25 cellular contexts compared by ENCODE assay signal in the genomic region with DNA sequence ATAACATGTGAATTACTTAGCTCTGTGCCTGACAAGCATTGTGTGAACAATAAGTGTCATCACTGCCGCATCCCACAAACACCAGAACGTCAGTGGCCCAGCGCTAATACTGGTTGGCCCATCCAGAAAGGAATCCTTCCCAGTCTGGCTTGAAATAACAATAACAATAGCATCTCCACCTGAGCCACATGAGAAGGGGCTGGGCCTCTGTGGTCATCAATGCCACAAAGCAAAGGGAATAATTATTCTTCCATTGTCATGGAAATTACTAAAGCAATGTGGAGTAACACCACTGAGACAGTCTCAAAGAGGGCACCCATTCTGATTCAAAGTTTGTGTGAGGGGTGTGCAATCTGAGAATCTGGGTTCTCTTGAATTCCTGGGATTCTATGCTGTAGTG.
"Had no signal": no experiment of that assay in that cellular context is flagged by ENCODE, and none has a peak within 500 bp of the region (broad histone marks: within the 10 kb centered on the region; RNA-seq: fewer than 3 reads in every experiment).

No MANE protein-coding gene starts in this region.

- H3K4me3 ChIP-seq: adrenal gland, ascending aorta, left lung, prostate gland, right atrium auricular region, spleen, upper lobe of left lung had no signal

- H3K4me1 ChIP-seq: adrenal gland, ascending aorta, prostate gland, right atrium auricular region, spleen, upper lobe of left lung had no signal

- H3K27ac ChIP-seq: adrenal gland, ascending aorta, brain microvascular endothelial cell, left lung, prostate gland, right atrium auricular region, spleen, upper lobe of left lung had no signal

- H3K27me3 ChIP-seq: adrenal gland, ascending aorta, brain microvascular endothelial cell, left lung, right atrium auricular region, spleen, upper lobe of left lung had no signal

- H3K36me3 ChIP-seq: adrenal gland, ascending aorta, brain microvascular endothelial cell, left lung, prostate gland, right atrium auricular region, spleen, upper lobe of left lung had no signal

- H3K9me3 ChIP-seq: adrenal gland, ascending aorta, left lung, prostate gland, right atrium auricular region, upper lobe of left lung had no signal

- DNase-seq: activated B cell treated with CpG ODN at 0.5 μM for 24 hours; activated CD4-positive, alpha-beta T cell treated with anti-CD3 and anti-CD28 coated beads for 36 hours; activated CD4-positive, alpha-beta T cell treated with anti-CD3 and anti-CD28 coated beads, Interleukin-2, amount 50 U/mL, for 4 hours; activated CD8-positive, alpha-beta memory T cell treated with anti-CD3 and anti-CD28 coated beads for 24 hours; activated CD8-positive, alpha-beta memory T cell treated with anti-CD3 and anti-CD28 coated beads, Interleukin-2, amount 50 U/mL, for 4 hours; activated naive CD4-positive, alpha-beta T cell; activated T-cell treated with anti-CD3 and anti-CD28 coated beads, Interleukin-2, amount 50 U/mL, for 24 hours; adrenal gland; brain microvascular endothelial cell; caudate nucleus; effector CD4-positive, alpha-beta T cell; erythroblast; foreskin fibroblast; immature natural killer cell; left lung; naive thymus-derived CD8-positive, alpha-beta T cell; spleen; stimulated activated CD4-positive, alpha-beta T cell treated with anti-CD3 and anti-CD28 coated beads, Interleukin-4, amount 100 ng/mL, for 24 hours; stimulated activated naive CD4-positive, alpha-beta T cell treated with Interleukin-2 at 50 U/mL for 16 hours; T1000; upper lobe of left lung had no signal

- ATAC-seq: activated CD4-positive, alpha-beta T cell treated with anti-CD3 and anti-CD28 coated beads for 36 hours; activated T-helper 17 cell treated with anti-CD3 and anti-CD28 coated beads, Interleukin-2, amount 50 U/mL, for 72 hours; left lung; naive thymus-derived CD8-positive, alpha-beta T cell had no signal
